Comparison of ENCODE assay signal across 1 cellular context in genomic region chr13:45833242-45833641, GRCh38.
TF ChIP-seq lines count a peak whose summit lies in the region.

No MANE protein-coding gene starts in this region.

TF ChIP-seq in HCT116, 20 proteins besides CTCF, POLR2A, EP300 and RAD21 (continued from another document):
- no peak for TF ChIP-seq MAX (IDR thresholded peaks at IDR 0.05)
- TF ChIP-seq POLR2AphosphoS5 (IDR thresholded peaks at IDR 0.05; ENCODE audit: low read depth, low read length), result no peak
